In genomic region chr1:209230319-209230718, GRCh38 we compare ENCODE assay signal across 15 cellular contexts.
DNase-seq lines count a peak whose midpoint lies in the region; ATAC-seq, FAIRE-seq and TF ChIP-seq lines count a peak whose summit lies in the region.
"Had no signal": no experiment of that assay in that cellular context is flagged by ENCODE, and none has a peak within 500 bp of the region (broad histone marks: within the 10 kb centered on the region; RNA-seq: fewer than 3 reads in every experiment).

No MANE protein-coding gene starts in this region.

- H3K4me3 ChIP-seq in bronchial epithelial cell (ENCODE audit: low read depth, low read length) = no peak overlapping the region
- no peak overlapping the region for H3K4me3 ChIP-seq in esophagus (ENCODE audit: low read depth in 1 of 2, low read length in 2 of 2)
- H3K4me3 ChIP-seq: BLaER1 treated with 17β-estradiol and CSF1 and Interleukin-3, amounts not matched to agents 10 nM and 100 nM had no signal

- H3K36me3 ChIP-seq in bronchial epithelial cell (ENCODE audit: control insufficient read depth, insufficient read depth, low read length) (no peaks in the 10 kb centered on the region), esophagus (ENCODE audit: control insufficient read depth in 2 of 2, insufficient read depth in 2 of 2, low read length in 1 of 2) (no peaks in the 10 kb centered on the region)
- H3K36me3 ChIP-seq: BLaER1 treated with 17β-estradiol and CSF1 and Interleukin-3, amounts not matched to agents 10 nM and 100 nM had no signal

- H3K27me3 ChIP-seq in bronchial epithelial cell (ENCODE audit: control insufficient read depth, insufficient read depth, low read length) (no peaks in the 10 kb centered on the region), esophagus (ENCODE audit: control insufficient read depth in 1 of 2, insufficient read depth in 2 of 2, low read length in 2 of 2) (no peaks in the 10 kb centered on the region), foreskin keratinocyte (no peaks in the 10 kb centered on the region)
- H3K27me3 ChIP-seq: BLaER1 treated with 17β-estradiol and CSF1 and Interleukin-3, amounts not matched to agents 10 nM and 100 nM had no signal

- peaks cover 7 to 15% of the 10 kb centered on the region in 2 donors for H3K9me3 ChIP-seq in esophagus (ENCODE audit: control insufficient read depth in 2 of 2, insufficient read depth in 1 of 2, low read depth in 1 of 2, low read length in 1 of 2)

- peak; percentile 18 for ATAC-seq in foreskin keratinocyte
- ATAC-seq in GM21528 (IDR thresholded peaks at IDR 0.05; ENCODE audit: low FRiP score, unreplicated experiment) = no peak
- ATAC-seq: CD8-positive, alpha-beta T cell had no signal

- peak; percentile 33 for DNase-seq in bronchial epithelial cell (ENCODE audit: low read depth)
- no peak for DNase-seq in foreskin keratinocyte
- no peak for DNase-seq in activated CD4-positive, CD25-positive, alpha-beta regulatory T cell treated with anti-CD3 and anti-CD28 coated beads, Interleukin-2, amount 50 U/mL, for 72 hours
- DNase-seq in NCI-H1417 (lab: John Stamatoyannopoulos, UW) = no peak
- DNase-seq: Calu3; CD8-positive, alpha-beta T cell; DMS79 treated with DMSO at 0.1 percent for 48 hours; GF-D8; HCEC 1CT; IMR-90 had no signal

- H3K27ac ChIP-seq in esophagus (ENCODE audit: low read depth in 2 of 2, low read length in 1 of 2) (peak overlapping the region; percentile 11 to 36), foreskin keratinocyte (peak overlapping the region; percentile 59)
- H3K27ac ChIP-seq: BLaER1 treated with 17β-estradiol and CSF1 and Interleukin-3, amounts not matched to agents 10 nM and 100 nM had no signal

- peak; percentile 81 for FAIRE-seq in bronchial epithelial cell (lab: Jason Lieb, UNC)
- FAIRE-seq: H54, HTR-8/SVneo had no signal

- TF ChIP-seq CTCF in bronchial epithelial cell (IDR thresholded peaks at IDR 0.05; ENCODE audit: insufficient read depth, low read length, severe bottlenecking) (no peak), foreskin keratinocyte (conservative IDR thresholded peaks at IDR 0.05) (peak; percentile 3)

- H3K4me1 ChIP-seq in esophagus (ENCODE audit: control insufficient read depth in 2 of 2, insufficient read depth in 2 of 2, low read length in 1 of 2) (no peaks in the 10 kb centered on the region), foreskin keratinocyte (peaks cover 25% of the 10 kb centered on the region)
- H3K4me1 ChIP-seq: BLaER1 treated with 17β-estradiol and CSF1 and Interleukin-3, amounts not matched to agents 10 nM and 100 nM had no signal

- WGBS in esophagus, 2 donors = 57 to 63% methylated on average over 1 of the region's 1 CpG
